ENCODE assay signal across 8 cellular contexts in genomic region chr6:52416629-52417151, GRCh38. TPM values are rescaled to one million over a fixed set of nuclear protein-coding genes. Genes with fewer than 3 reads are reported as not detected.
DNase-seq lines count a peak whose midpoint lies in the region; ATAC-seq lines count a peak whose summit lies in the region.

No MANE protein-coding gene starts in this region.

- H3K4me1 Mint-ChIP-seq in activated naive CD8-positive, alpha-beta T cell (ENCODE audit: low read depth) = peaks cover 31% of the 10 kb centered on the region

- ATAC-seq in right cardiac atrium (peak in 1 of 2 donors; percentile 27), HG03196 (IDR thresholded peaks at IDR 0.05; ENCODE audit: unreplicated experiment) (no peak)

- H3K27ac ChIP-seq in right cardiac atrium (ENCODE audit: low read length) = peak overlapping the region; percentile 91

- no peaks in the 10 kb centered on the region for H3K9me3 Mint-ChIP-seq in activated naive CD8-positive, alpha-beta T cell (ENCODE audit: low read depth)

- DNase-seq in COLO829 (ENCODE audit: low spot score) (peak; percentile 77), H4 (ENCODE audit: low spot score) (peak; percentile 73), NCI-H345 (lab: John Stamatoyannopoulos, UW) (peak; percentile 73), right cardiac atrium (no peak)
- DNase-seq in activated CD8-positive, alpha-beta memory T cell treated with anti-CD3 and anti-CD28 coated beads, Interleukin-2, amount 50 U/mL, for 4 hours = no peak

- H3K27me3 ChIP-seq in right cardiac atrium (ENCODE audit: control insufficient read depth, insufficient read depth) = no peaks in the 10 kb centered on the region
- no peaks in the 10 kb centered on the region for H3K27me3 ChIP-seq in skeletal muscle satellite cell (ENCODE audit: control insufficient read depth, insufficient read depth, low read length)

- no peaks in the 10 kb centered on the region for H3K27me3 Mint-ChIP-seq in activated naive CD8-positive, alpha-beta T cell

- no peaks in the 10 kb centered on the region for H3K9me3 ChIP-seq in right cardiac atrium (ENCODE audit: control insufficient read depth, low read length)
- H3K9me3 ChIP-seq in skeletal muscle satellite cell (replicated peaks; ENCODE audit: low read length) = no peaks in the 10 kb centered on the region

- H3K4me1 ChIP-seq in right cardiac atrium (ENCODE audit: control insufficient read depth, insufficient read depth, low read length) (no peaks in the 10 kb centered on the region), skeletal muscle satellite cell (ENCODE audit: control insufficient read depth, insufficient read depth, low read length) (peaks cover 46% of the 10 kb centered on the region)

- peak overlapping the region; percentile 60 for H3K9ac ChIP-seq in skeletal muscle satellite cell (ENCODE audit: low read depth, low read length)

- H3K4me3 ChIP-seq in right cardiac atrium (ENCODE audit: low read length) = no peak overlapping the region
- no peak overlapping the region for H3K4me3 ChIP-seq in skeletal muscle satellite cell (ENCODE audit: low read length)

- peak overlapping the region; percentile 54 for H3K27ac Mint-ChIP-seq in activated naive CD8-positive, alpha-beta T cell

- intact Hi-C loops in right cardiac atrium (cut with DNase I) = loop anchor here (2.0 to 5.0 kb wide), 7 partner anchors 166 to 248 kb away; no protein-coding TSS in a partner anchor

- no peaks in the 10 kb centered on the region for H3K36me3 ChIP-seq in skeletal muscle satellite cell (ENCODE audit: insufficient read depth, low read length)

- H3K4me3 Mint-ChIP-seq in activated naive CD8-positive, alpha-beta T cell = no peak overlapping the region

- H3K4me2 ChIP-seq in skeletal muscle satellite cell (ENCODE audit: low read length) = peak overlapping the region; percentile 11

- no peaks in the 10 kb centered on the region for H3K36me3 Mint-ChIP-seq in activated naive CD8-positive, alpha-beta T cell

- WGBS in right cardiac atrium = 2% methylated on average over 1 of the region's 1 CpG

RNA-seq across cellular contexts. Expression of gene EFHC1, which starts 3.5 kb away (rescaled TPM):
- total RNA-seq in H4 (2014; rRNA removed; shearing (Covaris generic)) = 24.7 and 35.9 TPM in 2 replicates
- 10 to 100 TPM in 3 of 4 donors, 1 to 10 TPM in 1; 9.0 to 10.5 (median 10.0) TPM for total RNA-seq in right cardiac atrium
- 4.9 TPM for polyA plus RNA-seq in right cardiac atrium
- 13.7 and 15.7 TPM in 2 replicates for total RNA-seq in skeletal muscle satellite cell (2012; rRNA removed)

RNA-seq across cellular contexts. Expression of gene PAQR8, which starts 54.7 kb away (rescaled TPM):
- 3.8 and 4.5 TPM in 2 replicates for total RNA-seq in H4 (2014; rRNA removed; shearing (Covaris generic))
- 1 to 10 TPM; 4.5 to 6.2 (median 5.4) TPM for total RNA-seq in right cardiac atrium
- 3.0 TPM for polyA plus RNA-seq in right cardiac atrium
- 2.0 and 3.0 TPM in 2 replicates for total RNA-seq in skeletal muscle satellite cell (2012; rRNA removed)

Comparison
In these comparisons a context has a peak if more than half of its experiments do, and no peak if none do; other contexts are left out.
1. DNase-seq: peak in COLO829 (single experiment), H4 (single experiment) and NCI-H345 (single experiment); none in right cardiac atrium (0 of 3) and activated CD8-positive, alpha-beta memory T cell treated with anti-CD3 and anti-CD28 coated beads, Interleukin-2, amount 50 U/mL, for 4 hours (single experiment).